Comparison of ENCODE assay signal across 20 cellular contexts in the genomic region with DNA sequence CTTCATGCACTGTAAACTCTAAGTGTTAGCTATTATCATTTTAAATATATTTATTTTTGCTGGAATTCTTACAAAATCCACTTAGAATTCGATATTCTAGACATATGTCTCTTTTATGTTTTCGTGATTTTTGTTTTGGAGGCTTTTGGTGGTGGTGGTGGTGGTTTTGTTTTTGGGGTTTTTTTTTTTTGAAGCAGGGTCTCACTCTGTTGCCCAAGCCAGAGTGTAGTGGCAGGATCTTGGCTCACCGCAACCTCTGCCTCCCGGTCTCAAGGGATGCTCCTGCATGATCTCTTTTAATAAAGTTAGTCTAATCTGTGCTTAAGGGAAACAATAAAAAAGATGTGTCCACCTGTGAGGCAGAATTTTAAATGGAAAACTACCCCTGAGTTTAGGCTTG.
DNase-seq lines count a peak whose midpoint lies in the region; ATAC-seq and TF ChIP-seq lines count a peak whose summit lies in the region.
"Had no signal": no experiment of that assay in that cellular context is flagged by ENCODE, and none has a peak within 500 bp of the region (broad histone marks: within the 10 kb centered on the region; RNA-seq: fewer than 3 reads in every experiment).

No MANE protein-coding gene starts in this region.

- H3K4me1 ChIP-seq in OCI-LY3 (ENCODE audit: low read length) (peaks cover 44% of the 10 kb centered on the region), neural progenitor cell (no peaks in the 10 kb centered on the region), uterus (peaks cover 0 to 4% of the 10 kb centered on the region in 2 donors)
- H3K4me1 ChIP-seq: vagina had no signal

- H3K4me3 ChIP-seq in OCI-LY3 (ENCODE audit: low read length) (no peak overlapping the region), neural progenitor cell (no peak overlapping the region), uterus (no peak overlapping the region)
- H3K4me3 ChIP-seq: GM23248, left ventricle myocardium inferior, vagina had no signal

- peaks cover 22% of the 10 kb centered on the region for H3K36me3 Mint-ChIP-seq in activated CD4-positive, alpha-beta T cell treated with anti-CD3 and anti-CD28 coated beads, Interleukin-2, amount 10 ng/mL, durations not matched to agents 24 days and 14 days (ENCODE audit: low read depth)
- peaks cover 3% of the 10 kb centered on the region for H3K36me3 Mint-ChIP-seq in central memory CD8-positive, alpha-beta T cell (ENCODE audit: insufficient read depth)
- peaks cover 30% of the 10 kb centered on the region for H3K36me3 Mint-ChIP-seq in neural progenitor cell

- DNase-seq in activated CD4-positive, alpha-beta T cell treated with anti-CD3 and anti-CD28 coated beads, Interleukin-2, amount 10 ng/mL, durations not matched to agents 24 days and 14 days: no peak
- no peak for DNase-seq in activated CD4-positive, alpha-beta T cell treated with anti-CD3 and anti-CD28 coated beads for 4 hours
- no peak for DNase-seq in central memory CD8-positive, alpha-beta T cell (ENCODE audit: low spot score in 2 of 2)
- DNase-seq in neural progenitor cell (ENCODE audit: low spot score) (no peak), uterus (no peak)
- no peak for DNase-seq in activated effector memory CD4-positive, alpha-beta T cell treated with Interleukin-2 at 50 U/mL for 16 hours
- DNase-seq: ACHN; DMS 273 treated with DMSO at 0.1 percent for 48 hours; effector CD4-positive, alpha-beta T cell; left ventricle myocardium inferior; NCI-H1105; NCI-H446; retina; stimulated activated CD8-positive, alpha-beta memory T cell treated with anti-CD3 and anti-CD28 coated beads, Interleukin-4, amount 100 ng/mL, for 48 hours had no signal

- peak overlapping the region; percentile 91 for H3K27ac Mint-ChIP-seq in activated CD4-positive, alpha-beta T cell treated with anti-CD3 and anti-CD28 coated beads, Interleukin-2, amount 10 ng/mL, durations not matched to agents 24 days and 14 days
- H3K27ac Mint-ChIP-seq in central memory CD8-positive, alpha-beta T cell (ENCODE audit: low read depth): peak overlapping the region; percentile 86
- peak overlapping the region; percentile 60 for H3K27ac Mint-ChIP-seq in neural progenitor cell
- H3K27ac Mint-ChIP-seq: nephron had no signal

- TF ChIP-seq POLR2A in uterus (IDR thresholded peaks at IDR 0.05): no peak

- H2AFZ ChIP-seq in OCI-LY3 (ENCODE audit: low read depth, low read length): no peak overlapping the region
- H2AFZ ChIP-seq in neural progenitor cell (replicated peaks): no peak overlapping the region
- H2AFZ ChIP-seq: GM23248 had no signal

- H3K27me3 Mint-ChIP-seq in activated CD4-positive, alpha-beta T cell treated with anti-CD3 and anti-CD28 coated beads, Interleukin-2, amount 10 ng/mL, durations not matched to agents 24 days and 14 days: no peaks in the 10 kb centered on the region
- H3K27me3 Mint-ChIP-seq in central memory CD8-positive, alpha-beta T cell: no peaks in the 10 kb centered on the region
- H3K27me3 Mint-ChIP-seq in neural progenitor cell (ENCODE audit: insufficient read depth, low read depth): no peaks in the 10 kb centered on the region

- TF ChIP-seq CTCF in OCI-LY3 (IDR thresholded peaks at IDR 0.05; ENCODE audit: low read depth, low read length) (no peak), neural progenitor cell (IDR thresholded peaks at IDR 0.05) (no peak), uterus (IDR thresholded peaks at IDR 0.05) (no peak)

- H3K27me3 ChIP-seq in OCI-LY3 (ENCODE audit: low read depth, low read length) (no peaks in the 10 kb centered on the region), neural progenitor cell (no peaks in the 10 kb centered on the region), uterus (no peaks in the 10 kb centered on the region)
- H3K27me3 ChIP-seq: vagina had no signal

- intact Hi-C loops in activated CD4-positive, alpha-beta T cell treated with anti-CD3 and anti-CD28 coated beads, Interleukin-2, amount 10 ng/mL, durations not matched to agents 24 days and 14 days (cut with micrococcal nuclease): loop anchor here (2.0 kb wide), 3 partner anchors 14 to 60 kb away; no protein-coding TSS in a partner anchor
- intact Hi-C loops in uterus (cut with DNase I; ENCODE audit: low total_unique reads): no loop called here

- H3K9me3 Mint-ChIP-seq in activated CD4-positive, alpha-beta T cell treated with anti-CD3 and anti-CD28 coated beads, Interleukin-2, amount 10 ng/mL, durations not matched to agents 24 days and 14 days: no peaks in the 10 kb centered on the region
- no peaks in the 10 kb centered on the region for H3K9me3 Mint-ChIP-seq in central memory CD8-positive, alpha-beta T cell
- peaks cover 9% of the 10 kb centered on the region for H3K9me3 Mint-ChIP-seq in neural progenitor cell

- peak overlapping the region; percentile 74 for H3K4me3 Mint-ChIP-seq in activated CD4-positive, alpha-beta T cell treated with anti-CD3 and anti-CD28 coated beads, Interleukin-2, amount 10 ng/mL, durations not matched to agents 24 days and 14 days
- peak overlapping the region; percentile 59 for H3K4me3 Mint-ChIP-seq in central memory CD8-positive, alpha-beta T cell
- H3K4me3 Mint-ChIP-seq in neural progenitor cell: no peak overlapping the region
- H3K4me3 Mint-ChIP-seq: nephron had no signal

- H3K9me3 ChIP-seq in OCI-LY3 (ENCODE audit: insufficient read depth, low read length) (peaks cover 5% of the 10 kb centered on the region; the same call in 1 of the 2 replicates), neural progenitor cell (ENCODE audit: low read depth) (no peaks in the 10 kb centered on the region), uterus (no peaks in the 10 kb centered on the region)
- H3K9me3 ChIP-seq: left ventricle myocardium inferior, vagina had no signal

- H3K27ac ChIP-seq in OCI-LY3 (ENCODE audit: low read length) (peak overlapping the region; percentile 53; the same call in 1 of the 2 replicates), neural progenitor cell (no peak overlapping the region), uterus (no peak overlapping the region)
- H3K27ac ChIP-seq: GM23248, vagina, VCaP had no signal

- H3K4me2 ChIP-seq in OCI-LY3 (ENCODE audit: low read length) (peak overlapping the region; percentile 77), neural progenitor cell (no peak overlapping the region)

- ATAC-seq in central memory CD8-positive, alpha-beta T cell (replicated peaks; ENCODE audit: extremely low read depth, poor library complexity, severe bottlenecking): peak; percentile 29
- no peak for ATAC-seq in GM19455 (IDR thresholded peaks at IDR 0.05; ENCODE audit: unreplicated experiment)

- H3F3A ChIP-seq in neural progenitor cell (ENCODE audit: low read depth): no peaks in the 10 kb centered on the region

- H3K9ac ChIP-seq in OCI-LY3 (ENCODE audit: low read length) (peak overlapping the region; percentile 39; the same call in 1 of the 2 replicates), neural progenitor cell (no peak overlapping the region)
- H3K9ac ChIP-seq: GM23248 had no signal

- H3K79me2 ChIP-seq in OCI-LY3 (ENCODE audit: low read length): peaks cover 45% of the 10 kb centered on the region
- H3K79me2 ChIP-seq in neural progenitor cell (ENCODE audit: low read depth): peaks cover 10% of the 10 kb centered on the region

- H4K20me1 ChIP-seq in OCI-LY3 (ENCODE audit: insufficient read depth, low read length) (no peaks in the 10 kb centered on the region), neural progenitor cell (ENCODE audit: low read depth) (no peaks in the 10 kb centered on the region)

- H3K36me3 ChIP-seq in OCI-LY3 (replicated peaks; ENCODE audit: low read depth, low read length) (peaks cover 28% of the 10 kb centered on the region), neural progenitor cell (no peaks in the 10 kb centered on the region), uterus (no peaks in the 10 kb centered on the region)

- H3K4me1 Mint-ChIP-seq in activated CD4-positive, alpha-beta T cell treated with anti-CD3 and anti-CD28 coated beads, Interleukin-2, amount 10 ng/mL, durations not matched to agents 24 days and 14 days: peaks cover 22% of the 10 kb centered on the region
- peaks cover 22% of the 10 kb centered on the region for H3K4me1 Mint-ChIP-seq in central memory CD8-positive, alpha-beta T cell
- no peaks in the 10 kb centered on the region for H3K4me1 Mint-ChIP-seq in neural progenitor cell
- H3K4me1 Mint-ChIP-seq: nephron had no signal
